ENCODE assay signal across 19 cellular contexts in genomic region chr9:77968506-77968905, GRCh38.
"Had no signal": no experiment of that assay in that cellular context is flagged by ENCODE, and none has a peak within 500 bp of the region (broad histone marks: within the 10 kb centered on the region; RNA-seq: fewer than 3 reads in every experiment).

No MANE protein-coding gene starts in this region.

- H3K36me3 ChIP-seq: esophagus muscularis mucosa, gastrocnemius medialis, heart right ventricle, right lobe of liver had no signal

- H3K4me3 Mint-ChIP-seq: effector memory CD8-positive, alpha-beta T cell; naive B cell; nephron; stimulated activated effector memory CD8-positive, alpha-beta T cell treated with anti-CD3 and anti-CD28 coated beads, Interleukin-12 subunit alpha, Interleukin-12 subunit beta, amount 100 ng/mL, for 72 hours had no signal

- DNase-seq: effector memory CD8-positive, alpha-beta T cell; gastrocnemius medialis; heart right ventricle; hypothalamus; kidney glomerular epithelial cell; mesendoderm; naive B cell; psoas muscle; retina; right lobe of liver; stimulated activated CD4-positive, alpha-beta T cell treated with anti-CD3 and anti-CD28 coated beads, Interleukin-4, amount 100 ng/mL, for 1 hour; stimulated activated CD8-positive, alpha-beta memory T cell treated with anti-CD3 and anti-CD28 coated beads, Interleukin-4, amount 100 ng/mL, for 48 hours; stimulated activated naive CD8-positive, alpha-beta T cell treated with anti-CD3 and anti-CD28 coated beads, Interleukin-15, Interleukin-2, amounts not matched to agents 100 U/mL and 50 U/mL, for 24 hours had no signal

- H3K9me3 ChIP-seq: esophagus muscularis mucosa, gastrocnemius medialis, psoas muscle, right lobe of liver, tibial nerve had no signal

- H3K9me3 Mint-ChIP-seq: effector memory CD8-positive, alpha-beta T cell; stimulated activated effector memory CD8-positive, alpha-beta T cell treated with anti-CD3 and anti-CD28 coated beads, Interleukin-12 subunit alpha, Interleukin-12 subunit beta, amount 100 ng/mL, for 72 hours had no signal

- H3K4me1 ChIP-seq: psoas muscle had no signal

- H3K36me3 Mint-ChIP-seq: naive B cell; stimulated activated effector memory CD8-positive, alpha-beta T cell treated with anti-CD3 and anti-CD28 coated beads, Interleukin-12 subunit alpha, Interleukin-12 subunit beta, amount 100 ng/mL, for 72 hours had no signal

- H3K27ac Mint-ChIP-seq: effector memory CD8-positive, alpha-beta T cell; naive B cell; nephron; stimulated activated effector memory CD8-positive, alpha-beta T cell treated with anti-CD3 and anti-CD28 coated beads, Interleukin-12 subunit alpha, Interleukin-12 subunit beta, amount 100 ng/mL, for 72 hours had no signal

- FAIRE-seq: islet of Langerhans had no signal

- H3K27me3 ChIP-seq: esophagus muscularis mucosa, gastrocnemius medialis, heart right ventricle, right lobe of liver, tibial nerve had no signal

- H3K4me1 Mint-ChIP-seq: naive B cell had no signal

- H3K27ac ChIP-seq: epithelial cell of prostate, esophagus muscularis mucosa, gastrocnemius medialis, heart right ventricle, psoas muscle, right lobe of liver, tibial nerve had no signal

- H3K4me3 ChIP-seq: esophagus muscularis mucosa, gastrocnemius medialis, heart right ventricle, psoas muscle, right lobe of liver, tibial nerve had no signal

- ATAC-seq: effector memory CD8-positive, alpha-beta T cell; gastrocnemius medialis; heart right ventricle; psoas muscle; right lobe of liver; stimulated activated effector memory CD8-positive, alpha-beta T cell treated with anti-CD3 and anti-CD28 coated beads, Interleukin-12 subunit alpha, Interleukin-12 subunit beta, amount 100 ng/mL, for 72 hours; stimulated activated naive CD8-positive, alpha-beta T cell treated with anti-CD3 and anti-CD28 coated beads, Interleukin-15, Interleukin-2, amounts not matched to agents 100 U/mL and 50 U/mL, for 24 hours had no signal
